3 cellular contexts compared by ENCODE assay signal in the genomic region with DNA sequence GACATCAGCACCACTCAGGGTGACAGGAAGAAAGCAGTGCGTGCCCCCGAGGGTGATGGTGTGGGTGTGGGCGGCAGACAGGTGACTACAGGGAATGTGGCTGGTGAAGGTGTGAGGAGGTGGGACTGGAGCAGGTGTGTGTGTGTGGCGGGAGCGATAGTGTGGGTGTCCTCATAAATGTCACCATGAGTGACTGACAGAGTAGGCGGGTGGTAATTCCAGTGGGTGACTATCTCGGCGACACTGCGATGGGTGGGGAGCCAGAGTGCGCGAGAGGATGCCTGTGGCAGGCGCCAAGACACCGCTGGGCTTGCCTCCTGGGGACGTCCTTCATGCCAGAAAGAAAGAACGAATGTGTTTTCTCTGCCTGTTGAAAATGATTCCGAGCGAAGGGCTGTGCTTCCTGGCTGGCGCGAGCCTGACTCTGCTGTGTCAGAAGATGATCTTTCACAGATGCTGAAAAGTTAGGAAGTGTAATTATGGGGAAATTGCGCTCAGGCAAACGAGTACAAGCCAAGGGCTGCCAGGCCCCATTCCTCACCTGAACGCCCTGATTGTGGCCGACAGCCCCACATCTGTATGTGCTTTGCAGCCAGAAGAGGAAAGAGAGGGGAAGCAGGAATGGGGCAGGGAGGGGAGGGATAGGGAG.
TF ChIP-seq lines count a peak whose summit lies in the region.

No MANE protein-coding gene starts in this region.

TF ChIP-seq in GM23338, 12 proteins besides CTCF, POLR2A, EP300 and RAD21:
- TF ChIP-seq NANOG (IDR thresholded peaks at IDR 0.05; ENCODE audit: borderline replicate concordance) (no peak), EZH2phosphoT487 (IDR thresholded peaks at IDR 0.05; ENCODE audit: unreplicated experiment) (no peak), POLR2AphosphoS5 (IDR thresholded peaks at IDR 0.05; ENCODE audit: low read depth) (no peak), ZNF114 (CRISPR knock-in tag; IDR thresholded peaks at IDR 0.05) (no peak), EZH2 (IDR thresholded peaks at IDR 0.05; ENCODE audit: low read depth, unreplicated experiment) (no peak)
- TF ChIP-seq, protein P1, sequence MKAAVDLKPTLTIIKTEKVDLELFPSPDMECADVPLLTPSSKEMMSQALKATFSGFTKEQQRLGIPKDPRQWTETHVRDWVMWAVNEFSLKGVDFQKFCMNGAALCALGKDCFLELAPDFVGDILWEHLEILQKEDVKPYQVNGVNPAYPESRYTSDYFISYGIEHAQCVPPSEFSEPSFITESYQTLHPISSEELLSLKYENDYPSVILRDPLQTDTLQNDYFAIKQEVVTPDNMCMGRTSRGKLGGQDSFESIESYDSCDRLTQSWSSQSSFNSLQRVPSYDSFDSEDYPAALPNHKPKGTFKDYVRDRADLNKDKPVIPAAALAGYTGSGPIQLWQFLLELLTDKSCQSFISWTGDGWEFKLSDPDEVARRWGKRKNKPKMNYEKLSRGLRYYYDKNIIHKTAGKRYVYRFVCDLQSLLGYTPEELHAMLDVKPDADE (IDR thresholded peaks at IDR 0.05) = no peak
- TF ChIP-seq, protein P2, sequence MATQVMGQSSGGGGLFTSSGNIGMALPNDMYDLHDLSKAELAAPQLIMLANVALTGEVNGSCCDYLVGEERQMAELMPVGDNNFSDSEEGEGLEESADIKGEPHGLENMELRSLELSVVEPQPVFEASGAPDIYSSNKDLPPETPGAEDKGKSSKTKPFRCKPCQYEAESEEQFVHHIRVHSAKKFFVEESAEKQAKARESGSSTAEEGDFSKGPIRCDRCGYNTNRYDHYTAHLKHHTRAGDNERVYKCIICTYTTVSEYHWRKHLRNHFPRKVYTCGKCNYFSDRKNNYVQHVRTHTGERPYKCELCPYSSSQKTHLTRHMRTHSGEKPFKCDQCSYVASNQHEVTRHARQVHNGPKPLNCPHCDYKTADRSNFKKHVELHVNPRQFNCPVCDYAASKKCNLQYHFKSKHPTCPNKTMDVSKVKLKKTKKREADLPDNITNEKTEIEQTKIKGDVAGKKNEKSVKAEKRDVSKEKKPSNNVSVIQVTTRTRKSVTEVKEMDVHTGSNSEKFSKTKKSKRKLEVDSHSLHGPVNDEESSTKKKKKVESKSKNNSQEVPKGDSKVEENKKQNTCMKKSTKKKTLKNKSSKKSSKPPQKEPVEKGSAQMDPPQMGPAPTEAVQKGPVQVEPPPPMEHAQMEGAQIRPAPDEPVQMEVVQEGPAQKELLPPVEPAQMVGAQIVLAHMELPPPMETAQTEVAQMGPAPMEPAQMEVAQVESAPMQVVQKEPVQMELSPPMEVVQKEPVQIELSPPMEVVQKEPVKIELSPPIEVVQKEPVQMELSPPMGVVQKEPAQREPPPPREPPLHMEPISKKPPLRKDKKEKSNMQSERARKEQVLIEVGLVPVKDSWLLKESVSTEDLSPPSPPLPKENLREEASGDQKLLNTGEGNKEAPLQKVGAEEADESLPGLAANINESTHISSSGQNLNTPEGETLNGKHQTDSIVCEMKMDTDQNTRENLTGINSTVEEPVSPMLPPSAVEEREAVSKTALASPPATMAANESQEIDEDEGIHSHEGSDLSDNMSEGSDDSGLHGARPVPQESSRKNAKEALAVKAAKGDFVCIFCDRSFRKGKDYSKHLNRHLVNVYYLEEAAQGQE (IDR thresholded peaks at IDR 0.05; ENCODE audit: unreplicated experiment) = no peak
TF ChIP-seq in GM23338: peak in this region for 0.

TF ChIP-seq in HEK293, 187 proteins besides CTCF, POLR2A, EP300 and RAD21:
- TF ChIP-seq ZFHX2 (tag by site-specific recombination; conservative IDR thresholded peaks at IDR 0.05) (peak; percentile 99), ZNF792 (tag by site-specific recombination; IDR thresholded peaks at IDR 0.05) (no peak), ZNF214 (tag by site-specific recombination; IDR thresholded peaks at IDR 0.05; ENCODE audit: borderline replicate concordance) (no peak), ZNF16 (tag by site-specific recombination; IDR thresholded peaks at IDR 0.05; ENCODE audit: low read depth) (no peak), EGR2 (tag by site-specific recombination; IDR thresholded peaks at IDR 0.05; ENCODE audit: low read depth) (peak; percentile 99), OVOL3 (tag by site-specific recombination; IDR thresholded peaks at IDR 0.05) (no peak)
- TF ChIP-seq, protein P3, sequence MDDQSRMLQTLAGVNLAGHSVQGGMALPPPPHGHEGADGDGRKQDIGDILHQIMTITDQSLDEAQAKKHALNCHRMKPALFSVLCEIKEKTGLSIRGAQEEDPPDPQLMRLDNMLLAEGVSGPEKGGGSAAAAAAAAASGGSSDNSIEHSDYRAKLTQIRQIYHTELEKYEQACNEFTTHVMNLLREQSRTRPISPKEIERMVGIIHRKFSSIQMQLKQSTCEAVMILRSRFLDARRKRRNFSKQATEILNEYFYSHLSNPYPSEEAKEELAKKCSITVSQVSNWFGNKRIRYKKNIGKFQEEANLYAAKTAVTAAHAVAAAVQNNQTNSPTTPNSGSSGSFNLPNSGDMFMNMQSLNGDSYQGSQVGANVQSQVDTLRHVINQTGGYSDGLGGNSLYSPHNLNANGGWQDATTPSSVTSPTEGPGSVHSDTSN (CRISPR knock-in tag; IDR thresholded peaks at IDR 0.05) = no peak
TF ChIP-seq in HEK293: peak in this region for 2.

TF ChIP-seq in H1, 55 proteins besides CTCF, POLR2A, EP300 and RAD21:
- no peak for TF ChIP-seq GABPA (IDR thresholded peaks at IDR 0.05; ENCODE audit: borderline replicate concordance, insufficient read depth, low read length)
- no peak for TF ChIP-seq CHD2 (IDR thresholded peaks at IDR 0.05; ENCODE audit: low read length)
- no peak for TF ChIP-seq HDAC6 (IDR thresholded peaks at IDR 0.05; ENCODE audit: low read depth, low read length)
- TF ChIP-seq BRCA1 (IDR thresholded peaks at IDR 0.05; ENCODE audit: low read depth, low read length) = no peak
- TF ChIP-seq RFX5 (IDR thresholded peaks at IDR 0.05; ENCODE audit: borderline replicate concordance, low read depth, low read length) = no peak
- TF ChIP-seq, protein P4, sequence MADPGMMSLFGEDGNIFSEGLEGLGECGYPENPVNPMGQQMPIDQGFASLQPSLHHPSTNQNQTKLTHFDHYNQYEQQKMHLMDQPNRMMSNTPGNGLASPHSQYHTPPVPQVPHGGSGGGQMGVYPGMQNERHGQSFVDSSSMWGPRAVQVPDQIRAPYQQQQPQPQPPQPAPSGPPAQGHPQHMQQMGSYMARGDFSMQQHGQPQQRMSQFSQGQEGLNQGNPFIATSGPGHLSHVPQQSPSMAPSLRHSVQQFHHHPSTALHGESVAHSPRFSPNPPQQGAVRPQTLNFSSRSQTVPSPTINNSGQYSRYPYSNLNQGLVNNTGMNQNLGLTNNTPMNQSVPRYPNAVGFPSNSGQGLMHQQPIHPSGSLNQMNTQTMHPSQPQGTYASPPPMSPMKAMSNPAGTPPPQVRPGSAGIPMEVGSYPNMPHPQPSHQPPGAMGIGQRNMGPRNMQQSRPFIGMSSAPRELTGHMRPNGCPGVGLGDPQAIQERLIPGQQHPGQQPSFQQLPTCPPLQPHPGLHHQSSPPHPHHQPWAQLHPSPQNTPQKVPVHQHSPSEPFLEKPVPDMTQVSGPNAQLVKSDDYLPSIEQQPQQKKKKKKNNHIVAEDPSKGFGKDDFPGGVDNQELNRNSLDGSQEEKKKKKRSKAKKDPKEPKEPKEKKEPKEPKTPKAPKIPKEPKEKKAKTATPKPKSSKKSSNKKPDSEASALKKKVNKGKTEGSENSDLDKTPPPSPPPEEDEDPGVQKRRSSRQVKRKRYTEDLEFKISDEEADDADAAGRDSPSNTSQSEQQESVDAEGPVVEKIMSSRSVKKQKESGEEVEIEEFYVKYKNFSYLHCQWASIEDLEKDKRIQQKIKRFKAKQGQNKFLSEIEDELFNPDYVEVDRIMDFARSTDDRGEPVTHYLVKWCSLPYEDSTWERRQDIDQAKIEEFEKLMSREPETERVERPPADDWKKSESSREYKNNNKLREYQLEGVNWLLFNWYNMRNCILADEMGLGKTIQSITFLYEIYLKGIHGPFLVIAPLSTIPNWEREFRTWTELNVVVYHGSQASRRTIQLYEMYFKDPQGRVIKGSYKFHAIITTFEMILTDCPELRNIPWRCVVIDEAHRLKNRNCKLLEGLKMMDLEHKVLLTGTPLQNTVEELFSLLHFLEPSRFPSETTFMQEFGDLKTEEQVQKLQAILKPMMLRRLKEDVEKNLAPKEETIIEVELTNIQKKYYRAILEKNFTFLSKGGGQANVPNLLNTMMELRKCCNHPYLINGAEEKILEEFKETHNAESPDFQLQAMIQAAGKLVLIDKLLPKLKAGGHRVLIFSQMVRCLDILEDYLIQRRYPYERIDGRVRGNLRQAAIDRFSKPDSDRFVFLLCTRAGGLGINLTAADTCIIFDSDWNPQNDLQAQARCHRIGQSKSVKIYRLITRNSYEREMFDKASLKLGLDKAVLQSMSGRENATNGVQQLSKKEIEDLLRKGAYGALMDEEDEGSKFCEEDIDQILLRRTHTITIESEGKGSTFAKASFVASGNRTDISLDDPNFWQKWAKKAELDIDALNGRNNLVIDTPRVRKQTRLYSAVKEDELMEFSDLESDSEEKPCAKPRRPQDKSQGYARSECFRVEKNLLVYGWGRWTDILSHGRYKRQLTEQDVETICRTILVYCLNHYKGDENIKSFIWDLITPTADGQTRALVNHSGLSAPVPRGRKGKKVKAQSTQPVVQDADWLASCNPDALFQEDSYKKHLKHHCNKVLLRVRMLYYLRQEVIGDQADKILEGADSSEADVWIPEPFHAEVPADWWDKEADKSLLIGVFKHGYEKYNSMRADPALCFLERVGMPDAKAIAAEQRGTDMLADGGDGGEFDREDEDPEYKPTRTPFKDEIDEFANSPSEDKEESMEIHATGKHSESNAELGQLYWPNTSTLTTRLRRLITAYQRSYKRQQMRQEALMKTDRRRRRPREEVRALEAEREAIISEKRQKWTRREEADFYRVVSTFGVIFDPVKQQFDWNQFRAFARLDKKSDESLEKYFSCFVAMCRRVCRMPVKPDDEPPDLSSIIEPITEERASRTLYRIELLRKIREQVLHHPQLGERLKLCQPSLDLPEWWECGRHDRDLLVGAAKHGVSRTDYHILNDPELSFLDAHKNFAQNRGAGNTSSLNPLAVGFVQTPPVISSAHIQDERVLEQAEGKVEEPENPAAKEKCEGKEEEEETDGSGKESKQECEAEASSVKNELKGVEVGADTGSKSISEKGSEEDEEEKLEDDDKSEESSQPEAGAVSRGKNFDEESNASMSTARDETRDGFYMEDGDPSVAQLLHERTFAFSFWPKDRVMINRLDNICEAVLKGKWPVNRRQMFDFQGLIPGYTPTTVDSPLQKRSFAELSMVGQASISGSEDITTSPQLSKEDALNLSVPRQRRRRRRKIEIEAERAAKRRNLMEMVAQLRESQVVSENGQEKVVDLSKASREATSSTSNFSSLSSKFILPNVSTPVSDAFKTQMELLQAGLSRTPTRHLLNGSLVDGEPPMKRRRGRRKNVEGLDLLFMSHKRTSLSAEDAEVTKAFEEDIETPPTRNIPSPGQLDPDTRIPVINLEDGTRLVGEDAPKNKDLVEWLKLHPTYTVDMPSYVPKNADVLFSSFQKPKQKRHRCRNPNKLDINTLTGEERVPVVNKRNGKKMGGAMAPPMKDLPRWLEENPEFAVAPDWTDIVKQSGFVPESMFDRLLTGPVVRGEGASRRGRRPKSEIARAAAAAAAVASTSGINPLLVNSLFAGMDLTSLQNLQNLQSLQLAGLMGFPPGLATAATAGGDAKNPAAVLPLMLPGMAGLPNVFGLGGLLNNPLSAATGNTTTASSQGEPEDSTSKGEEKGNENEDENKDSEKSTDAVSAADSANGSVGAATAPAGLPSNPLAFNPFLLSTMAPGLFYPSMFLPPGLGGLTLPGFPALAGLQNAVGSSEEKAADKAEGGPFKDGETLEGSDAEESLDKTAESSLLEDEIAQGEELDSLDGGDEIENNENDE (IDR thresholded peaks at IDR 0.05; ENCODE audit: insufficient replicate concordance, low read length) = no peak
- TF ChIP-seq CREB1 (IDR thresholded peaks at IDR 0.05) = no peak
- no peak for TF ChIP-seq SP4 (IDR thresholded peaks at IDR 0.05; ENCODE audit: low read length)
- TF ChIP-seq TAF1 (IDR thresholded peaks at IDR 0.05; ENCODE audit: low read depth, low read length) = no peak
- no peak for TF ChIP-seq SUZ12 (IDR thresholded peaks at IDR 0.05; ENCODE audit: low read length)
- no peak for TF ChIP-seq CEBPB (IDR thresholded peaks at IDR 0.05; ENCODE audit: low read depth, low read length)
- no peak for TF ChIP-seq MAFK (IDR thresholded peaks at IDR 0.05; ENCODE audit: low read depth, low read length)
- no peak for TF ChIP-seq BCL11A (IDR thresholded peaks at IDR 0.05; ENCODE audit: low read depth in 2 of 2, low read length in 2 of 2)
- no peak for TF ChIP-seq SIRT6 (IDR thresholded peaks at IDR 0.05; ENCODE audit: low read length)
- no peak for TF ChIP-seq SIN3A (conservative IDR thresholded peaks at IDR 0.05 in 1 of 2, IDR thresholded peaks at IDR 0.05 in 1 of 2; ENCODE audit: low read depth in 1 of 2, low read length in 2 of 2)
- no peak for TF ChIP-seq BACH1 (IDR thresholded peaks at IDR 0.05; ENCODE audit: low read length)
- no peak for TF ChIP-seq SP2 (IDR thresholded peaks at IDR 0.05; ENCODE audit: low read length)
- TF ChIP-seq TCF12 (IDR thresholded peaks at IDR 0.05; ENCODE audit: low read depth, low read length) = no peak
- TF ChIP-seq KDM5A (IDR thresholded peaks at IDR 0.05; ENCODE audit: low read length) = no peak
- TF ChIP-seq CBX5 (IDR thresholded peaks at IDR 0.05; ENCODE audit: low read depth, low read length) = no peak
